Comparison of ENCODE assay signal across 14 cellular contexts in the genomic region with DNA sequence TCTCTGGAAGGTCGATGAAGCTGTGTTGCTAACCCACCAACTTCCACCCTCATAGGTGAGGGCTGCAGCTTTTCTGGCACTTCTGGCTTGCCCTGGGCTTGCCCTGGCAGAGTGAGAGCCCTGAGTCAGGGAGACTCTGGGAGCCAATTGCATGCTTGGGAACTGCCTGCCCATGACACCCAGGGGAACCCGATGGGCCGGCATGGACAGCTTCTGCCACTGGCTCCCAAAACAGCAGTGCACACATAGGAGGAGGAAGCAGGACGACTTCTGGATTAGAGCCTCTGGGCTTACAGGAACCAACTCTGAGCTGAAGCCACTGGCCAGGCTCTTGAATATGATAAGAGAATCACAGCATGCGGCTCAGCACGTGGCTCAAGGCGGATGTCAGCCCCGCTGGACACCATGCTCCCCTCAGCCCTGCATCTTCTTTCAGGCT.
A peak's percentile ranks its signal among the peaks of the same experiment; 100 is the strongest.
DNase-seq lines count a peak whose midpoint lies in the region; ATAC-seq, FAIRE-seq and TF ChIP-seq lines count a peak whose summit lies in the region.
"Had no signal": no experiment of that assay in that cellular context is flagged by ENCODE, and none has a peak within 500 bp of the region (broad histone marks: within the 10 kb centered on the region; RNA-seq: fewer than 3 reads in every experiment).

No MANE protein-coding gene starts in this region.

- intact Hi-C loops in HepG2 (cut with micrococcal nuclease; ENCODE audit: unreplicated experiment), result no loop called here
- intact Hi-C loops in OCI-LY7 (cut with micrococcal nuclease; ENCODE audit: unreplicated experiment), result no loop called here

- CTCF ChIA-PET in activated CD8-positive, alpha-beta memory T cell treated with anti-CD3 and anti-CD28 coated beads, Interleukin-2, amount 10 ng/mL, durations not matched to agents 7 days and 5 days (lab: Charles Lee), result no interaction called here
- CTCF ChIA-PET in HepG2 (lab: Yijun Ruan, JAX; ENCODE audit: low intra/inter-chr PET ratio, low total read pairs) (no interaction called here), OCI-LY7 (lab: Charles Lee; ENCODE audit: unreplicated experiment) (no interaction called here)

- H3K9me3 Mint-ChIP-seq in activated CD8-positive, alpha-beta memory T cell treated with anti-CD3 and anti-CD28 coated beads, Interleukin-2, amount 10 ng/mL, durations not matched to agents 7 days and 5 days (ENCODE audit: low read depth), result no peaks in the 10 kb centered on the region
- H3K9me3 Mint-ChIP-seq in type B pancreatic cell, result no peaks in the 10 kb centered on the region

- no peak for TF ChIP-seq RAD21 in HepG2 (CRISPR knock-in tag; IDR thresholded peaks at IDR 0.05)

- TF ChIP-seq CTCF in HepG2 (CRISPR knock-in tag; IDR thresholded peaks at IDR 0.05) (no peak), type B pancreatic cell (conservative IDR thresholded peaks at IDR 0.05) (no peak), OCI-LY7 (conservative IDR thresholded peaks at IDR 0.05; ENCODE audit: low read length) (no peak)

- no peak for FAIRE-seq in HepG2 (lab: Jason Lieb, UNC)
- FAIRE-seq: A549 had no signal

- ATAC-seq in activated CD8-positive, alpha-beta memory T cell treated with anti-CD3 and anti-CD28 coated beads, Interleukin-2, amount 10 ng/mL, durations not matched to agents 7 days and 5 days, result no peak
- ATAC-seq in HepG2 (no peak), GM18858 (IDR thresholded peaks at IDR 0.05; ENCODE audit: unreplicated experiment) (no peak), GM21717 (IDR thresholded peaks at IDR 0.05; ENCODE audit: unreplicated experiment) (no peak)
- ATAC-seq: A549 had no signal

- no peaks in the 10 kb centered on the region for H3K4me1 Mint-ChIP-seq in activated CD8-positive, alpha-beta memory T cell treated with anti-CD3 and anti-CD28 coated beads, Interleukin-2, amount 10 ng/mL, durations not matched to agents 7 days and 5 days
- H3K4me1 Mint-ChIP-seq in type B pancreatic cell (ENCODE audit: unreplicated experiment), result peaks cover 39% of the 10 kb centered on the region

- H3K27ac ChIP-seq in HepG2 (ENCODE audit: extremely low read length, insufficient read depth, low read length) (no peak overlapping the region), OCI-LY7 (ENCODE audit: low read depth, low read length, poor library complexity, severe bottlenecking) (no peak overlapping the region)
- H3K27ac ChIP-seq: A549, colonic mucosa had no signal

- BruUV-seq in HepG2 (replicated peaks; lab: Mats Ljungman, UMichigan), result no TSS peak
- BruUV-seq in OCI-LY7 (replicated peaks; lab: Mats Ljungman, UMichigan), result no TSS peak

- H3K79me2 ChIP-seq in HepG2 (ENCODE audit: insufficient read depth, low read length) (no peaks in the 10 kb centered on the region), OCI-LY7 (ENCODE audit: insufficient read depth, low read depth, low read length) (no peaks in the 10 kb centered on the region)

- H3K27ac Mint-ChIP-seq in activated CD8-positive, alpha-beta memory T cell treated with anti-CD3 and anti-CD28 coated beads, Interleukin-2, amount 10 ng/mL, durations not matched to agents 7 days and 5 days, result no peak overlapping the region
- H3K27ac Mint-ChIP-seq in type B pancreatic cell, result no peak overlapping the region

- H3K4me3 ChIP-seq in HepG2 (replicated peaks in 1 of 3; ENCODE audit: insufficient read depth in 1 of 3, low read depth in 2 of 3, low read length in 3 of 3), result no peak overlapping the region
- no peak overlapping the region for H3K4me3 ChIP-seq in OCI-LY7 (ENCODE audit: low read depth, low read length, poor library complexity, severe bottlenecking)
- H3K4me3 ChIP-seq: A549, colonic mucosa had no signal

- H3K36me3 ChIP-seq in HepG2 (replicated peaks in 1 of 2; ENCODE audit: control insufficient read depth in 1 of 2, insufficient read depth in 2 of 2, low read length in 2 of 2) (no peaks in the 10 kb centered on the region), OCI-LY7 (ENCODE audit: insufficient read depth, low read length) (no peaks in the 10 kb centered on the region)
- H3K36me3 ChIP-seq: colonic mucosa had no signal

- H3K27me3 Mint-ChIP-seq in activated CD8-positive, alpha-beta memory T cell treated with anti-CD3 and anti-CD28 coated beads, Interleukin-2, amount 10 ng/mL, durations not matched to agents 7 days and 5 days, result no peaks in the 10 kb centered on the region
- H3K27me3 Mint-ChIP-seq in type B pancreatic cell, result peaks cover 17% of the 10 kb centered on the region

- no peak overlapping the region for H3K9ac ChIP-seq in HepG2 (ENCODE audit: insufficient read depth, low read depth, low read length)

- TF ChIP-seq EP300 in HepG2 (IDR thresholded peaks at IDR 0.05; ENCODE audit: low read depth in 2 of 2, low read length in 2 of 2) (no peak), HepG2 (CRISPR knock-in tag; IDR thresholded peaks at IDR 0.05; ENCODE audit: borderline replicate concordance) (no peak)

- H3K27me3 ChIP-seq in HepG2 (ENCODE audit: control insufficient read depth in 1 of 2, insufficient read depth in 2 of 2, low read length in 2 of 2), result peaks cover 9 to 65% of the 10 kb centered on the region in 2 experiments; a peak in 4 of 5 replicates
- H3K27me3 ChIP-seq: colonic mucosa had no signal

- H3K4me1 ChIP-seq in HepG2 (ENCODE audit: insufficient read depth, low read length), result no peaks in the 10 kb centered on the region
- H3K4me1 ChIP-seq in OCI-LY7 (ENCODE audit: insufficient read depth, low read length, poor library complexity, severe bottlenecking), result no peaks in the 10 kb centered on the region
- H3K4me1 ChIP-seq: A549, colonic mucosa had no signal

- peak; percentile 34 for DNase-seq in activated CD8-positive, alpha-beta memory T cell treated with anti-CD3 and anti-CD28 coated beads, Interleukin-2, amount 10 ng/mL, durations not matched to agents 7 days and 5 days
- no peak for DNase-seq in activated CD8-positive, alpha-beta memory T cell treated with anti-CD3 and anti-CD28 coated beads for 24 hours
- peak; percentile 46 for DNase-seq in ecto neural progenitor cell (ENCODE audit: low spot score)
- no peak for DNase-seq in HepG2 (ENCODE audit: low spot score)
- peak; percentile 65 for DNase-seq in type B pancreatic cell (ENCODE audit: extremely low spot score, unreplicated experiment)
- DNase-seq in OCI-LY7 (ENCODE audit: low spot score), result no peak
- DNase-seq: colonic mucosa, DMS 273 treated with DMSO at 0.1 percent for 48 hours, KG1, NCI-H187 treated with DMSO at 0.1 percent for 48 hours, NCI-H774 had no signal

- in situ Hi-C loops in HepG2 (cut with HindIII; ENCODE audit: extremely low pct_ligation_motif_present, low pct_unique_long_range_greater_than_20kb), result no loop called here

- no peaks in the 10 kb centered on the region for H3K9me2 ChIP-seq in OCI-LY7 (ENCODE audit: insufficient read depth, low read length)

- no peaks in the 10 kb centered on the region for H3K36me3 Mint-ChIP-seq in activated CD8-positive, alpha-beta memory T cell treated with anti-CD3 and anti-CD28 coated beads, Interleukin-2, amount 10 ng/mL, durations not matched to agents 7 days and 5 days
- no peaks in the 10 kb centered on the region for H3K36me3 Mint-ChIP-seq in type B pancreatic cell

- 0% methylated on average over 1 of the region's 8 CpGs for WGBS in HepG2 (ENCODE audit: low lambda C conversion rate)

- H2AFZ ChIP-seq in HepG2 (ENCODE audit: low read length) (no peak overlapping the region), OCI-LY7 (ENCODE audit: low read length) (no peak overlapping the region)

- H3K4me2 ChIP-seq in HepG2 (ENCODE audit: low read depth, low read length), result no peak overlapping the region
- H3K4me2 ChIP-seq in OCI-LY7 (ENCODE audit: low read length), result no peak overlapping the region
- H3K4me2 ChIP-seq: A549 had no signal

- H3K9me3 ChIP-seq in HepG2 (ENCODE audit: low read length) (no peaks in the 10 kb centered on the region), OCI-LY7 (ENCODE audit: low read length) (no peaks in the 10 kb centered on the region)
- H3K9me3 ChIP-seq: A549, colonic mucosa had no signal

- no peaks in the 10 kb centered on the region for H4K20me1 ChIP-seq in HepG2 (ENCODE audit: insufficient read depth, low read length)
- no peaks in the 10 kb centered on the region for H4K20me1 ChIP-seq in OCI-LY7 (ENCODE audit: insufficient read depth, low read length)

- H3K4me3 Mint-ChIP-seq in activated CD8-positive, alpha-beta memory T cell treated with anti-CD3 and anti-CD28 coated beads, Interleukin-2, amount 10 ng/mL, durations not matched to agents 7 days and 5 days, result no peak overlapping the region
- H3K4me3 Mint-ChIP-seq in type B pancreatic cell, result no peak overlapping the region

- TF ChIP-seq POLR2A in HepG2 (IDR thresholded peaks at IDR 0.05; ENCODE audit: insufficient read depth in 1 of 2, low read depth in 2 of 2, low read length in 2 of 2), result no peak

- POLR2A ChIA-PET in HepG2 (lab: Yijun Ruan, JAX), result no interaction called here
- POLR2A ChIA-PET in OCI-LY7 (lab: Charles Lee), result no interaction called here

TF ChIP-seq in HepG2, 621 proteins besides CTCF, POLR2A, EP300 and RAD21:
- TF ChIP-seq ZNF382 (CRISPR knock-in tag; IDR thresholded peaks at IDR 0.05; ENCODE audit: borderline replicate concordance) (no peak), JUND (CRISPR knock-in tag; IDR thresholded peaks at IDR 0.05) (no peak), MAF1 (CRISPR knock-in tag; IDR thresholded peaks at IDR 0.05; ENCODE audit: borderline replicate concordance) (no peak), ZNF296 (CRISPR knock-in tag; conservative IDR thresholded peaks at IDR 0.05) (no peak), ZNF83 (CRISPR knock-in tag; IDR thresholded peaks at IDR 0.05; ENCODE audit: borderline replicate concordance) (no peak), ZNF589 (CRISPR knock-in tag; conservative IDR thresholded peaks at IDR 0.05) (no peak), MIXL1 (CRISPR knock-in tag; IDR thresholded peaks at IDR 0.05) (no peak)
- TF ChIP-seq, protein P1, sequence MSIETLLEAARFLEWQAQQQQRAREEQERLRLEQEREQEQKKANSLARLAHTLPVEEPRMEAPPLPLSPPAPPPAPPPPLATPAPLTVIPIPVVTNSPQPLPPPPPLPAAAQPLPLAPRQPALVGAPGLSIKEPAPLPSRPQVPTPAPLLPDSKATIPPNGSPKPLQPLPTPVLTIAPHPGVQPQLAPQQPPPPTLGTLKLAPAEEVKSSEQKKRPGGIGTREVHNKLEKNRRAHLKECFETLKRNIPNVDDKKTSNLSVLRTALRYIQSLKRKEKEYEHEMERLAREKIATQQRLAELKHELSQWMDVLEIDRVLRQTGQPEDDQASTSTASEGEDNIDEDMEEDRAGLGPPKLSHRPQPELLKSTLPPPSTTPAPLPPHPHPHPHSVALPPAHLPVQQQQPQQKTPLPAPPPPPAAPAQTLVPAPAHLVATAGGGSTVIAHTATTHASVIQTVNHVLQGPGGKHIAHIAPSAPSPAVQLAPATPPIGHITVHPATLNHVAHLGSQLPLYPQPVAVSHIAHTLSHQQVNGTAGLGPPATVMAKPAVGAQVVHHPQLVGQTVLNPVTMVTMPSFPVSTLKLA (IDR thresholded peaks at IDR 0.05), result peak; percentile 36

Comparison
In these comparisons a context has a peak if more than half of its experiments do, and no peak if none do; other contexts are left out.
1. DNase-seq: peak in activated CD8-positive, alpha-beta memory T cell treated with anti-CD3 and anti-CD28 coated beads, Interleukin-2, amount 10 ng/mL, durations not matched to agents 7 days and 5 days (single experiment), ecto neural progenitor cell (single experiment) and type B pancreatic cell (single experiment); none in activated CD8-positive, alpha-beta memory T cell treated with anti-CD3 and anti-CD28 coated beads for 24 hours (single experiment), HepG2 (single experiment) and OCI-LY7 (single experiment).